19 cellular contexts compared by ENCODE assay signal in genomic region chr2:573805-574392, GRCh38.
DNase-seq lines count a peak whose midpoint lies in the region; ATAC-seq and TF ChIP-seq lines count a peak whose summit lies in the region.
"Had no signal": no experiment of that assay in that cellular context is flagged by ENCODE, and none has a peak within 500 bp of the region (broad histone marks: within the 10 kb centered on the region; RNA-seq: fewer than 3 reads in every experiment).

No MANE protein-coding gene starts in this region.

- H3K27me3 ChIP-seq in BE2C (no peaks in the 10 kb centered on the region), endodermal cell (ENCODE audit: control insufficient read depth, insufficient read depth, low read length, poor library complexity, severe bottlenecking) (no peaks in the 10 kb centered on the region)
- H3K27me3 ChIP-seq: BLaER1 treated with 17β-estradiol and CSF1 and Interleukin-3, amounts not matched to agents 10 nM and 100 nM had no signal

- peak; percentile 48 for DNase-seq in BE2C
- peak; percentile 87 for DNase-seq in SK-N-DZ (ENCODE audit: low spot score)
- DNase-seq in left lobe of liver (ENCODE audit: low spot score), result peak; percentile 22
- DNase-seq in activated effector memory CD4-positive, alpha-beta T cell treated with Interleukin-2 at 50 U/mL for 16 hours, result no peak
- DNase-seq in endodermal cell, result no peak
- DNase-seq: CD4-positive, alpha-beta T cell; CD8-positive, alpha-beta memory T cell; DMS 273 treated with DMSO at 0.1 percent for 48 hours; DMS79; EL; GDM1; GM23248; H7; HCEC 1CT had no signal

- peaks cover 3% of the 10 kb centered on the region for H3K27me3 Mint-ChIP-seq in endodermal cell (ENCODE audit: insufficient read depth)

- H3K4me3 ChIP-seq in BE2C (ENCODE audit: low read depth, low read length) (no peak overlapping the region), endodermal cell (ENCODE audit: low read length) (no peak overlapping the region)
- H3K4me3 ChIP-seq: BLaER1 treated with 17β-estradiol and CSF1 and Interleukin-3, amounts not matched to agents 10 nM and 100 nM; GM12878; GM23248 had no signal

- TF ChIP-seq CTCF in BE2C (IDR thresholded peaks at IDR 0.05; ENCODE audit: low read depth, low read length) (no peak), endodermal cell (conservative IDR thresholded peaks at IDR 0.05) (no peak)

- H3K27ac Mint-ChIP-seq in endodermal cell, result no peak overlapping the region
- H3K27ac Mint-ChIP-seq: B cell; CD14-positive monocyte; CD4-positive, alpha-beta T cell; CD8-positive, alpha-beta memory T cell had no signal

- WGBS in endodermal cell (ENCODE audit: insufficient coverage in 1 of 2, insufficient read length in 1 of 2), 2 experiments, result 73 to 77% methylated on average over 2 to 6 of the region's 6 CpGs

- no peak overlapping the region for H3K9ac ChIP-seq in endodermal cell (ENCODE audit: extremely low read depth, low read length, poor library complexity, severe bottlenecking)
- H3K9ac ChIP-seq: BLaER1 treated with 17β-estradiol and CSF1 and Interleukin-3, amounts not matched to agents 10 nM and 100 nM; GM23248 had no signal

- no peaks in the 10 kb centered on the region for H3K4me1 Mint-ChIP-seq in endodermal cell
- H3K4me1 Mint-ChIP-seq: B cell; CD14-positive monocyte; CD8-positive, alpha-beta memory T cell had no signal

- no peaks in the 10 kb centered on the region for H3K36me3 Mint-ChIP-seq in endodermal cell (ENCODE audit: low read depth)
- H3K36me3 Mint-ChIP-seq: CD14-positive monocyte had no signal

- peaks cover 9% of the 10 kb centered on the region; the same call in 1 of the 2 replicates for H3K4me1 ChIP-seq in BE2C
- no peaks in the 10 kb centered on the region for H3K4me1 ChIP-seq in endodermal cell (ENCODE audit: control insufficient read depth, insufficient read depth, low read length)
- H3K4me1 ChIP-seq: BLaER1 treated with 17β-estradiol and CSF1 and Interleukin-3, amounts not matched to agents 10 nM and 100 nM had no signal

- H3K36me3 ChIP-seq in BE2C (no peaks in the 10 kb centered on the region), endodermal cell (ENCODE audit: control insufficient read depth, insufficient read depth, low read length) (no peaks in the 10 kb centered on the region)
- H3K36me3 ChIP-seq: BLaER1 treated with 17β-estradiol and CSF1 and Interleukin-3, amounts not matched to agents 10 nM and 100 nM had no signal

- ATAC-seq in left lobe of liver (no peak), HG03432 (IDR thresholded peaks at IDR 0.05; ENCODE audit: unreplicated experiment) (no peak)
- ATAC-seq: GM12878 had no signal

- no peak overlapping the region for H3K4me3 Mint-ChIP-seq in endodermal cell
- H3K4me3 Mint-ChIP-seq: B cell; CD14-positive monocyte; CD4-positive, alpha-beta T cell; CD8-positive, alpha-beta memory T cell had no signal

- peaks cover 27% of the 10 kb centered on the region for H3K9me3 Mint-ChIP-seq in endodermal cell

- no peak overlapping the region for H3K27ac ChIP-seq in endodermal cell (ENCODE audit: low read depth, low read length)
- H3K27ac ChIP-seq: BLaER1 treated with 17β-estradiol and CSF1 and Interleukin-3, amounts not matched to agents 10 nM and 100 nM; GM23248 had no signal

- H3K9me3 ChIP-seq in BE2C (no peaks in the 10 kb centered on the region), endodermal cell (ENCODE audit: control insufficient read depth, low read length) (peaks cover 13% of the 10 kb centered on the region)

Comparison
In these comparisons a context has a peak if more than half of its experiments do, and no peak if none do; other contexts are left out.
1. DNase-seq: peak in BE2C (single experiment), SK-N-DZ (single experiment) and left lobe of liver (single experiment); none in activated effector memory CD4-positive, alpha-beta T cell treated with Interleukin-2 at 50 U/mL for 16 hours (single experiment) and endodermal cell (single experiment).